32 cellular contexts compared by ENCODE assay signal in genomic region chr19:46700704-46701103, GRCh38. TPM values are rescaled to one million over a fixed set of nuclear protein-coding genes. Genes with fewer than 3 reads are reported as not detected.
"Had no signal": no experiment of that assay in that cellular context is flagged by ENCODE, and none has a peak within 500 bp of the region (broad histone marks: within the 10 kb centered on the region; RNA-seq: fewer than 3 reads in every experiment).

No MANE protein-coding gene starts in this region.

- H3K4me1 ChIP-seq: foreskin keratinocyte, gastrocnemius medialis had no signal

- H3K27ac ChIP-seq: brain microvascular endothelial cell, coronary artery, dorsolateral prefrontal cortex, esophagus muscularis mucosa, foreskin keratinocyte, gastrocnemius medialis, WERI-Rb-1 had no signal

- H3K4me3 ChIP-seq: coronary artery, dorsolateral prefrontal cortex, esophagus muscularis mucosa, gastrocnemius medialis had no signal

- DNase-seq: activated B cell treated with CpG ODN at 0.5 μM for 24 hours; activated CD4-positive, alpha-beta T cell treated with anti-CD3 and anti-CD28 coated beads for 48 hours; activated CD4-positive, alpha-beta T cell treated with anti-CD3 and anti-CD28 coated beads, Interleukin-2, amount 50 U/mL, for 1 hour; activated CD4-positive, alpha-beta T cell treated with anti-CD3 and anti-CD28 coated beads, Interleukin-2, amount 50 U/mL, for 48 hours; activated CD8-positive, alpha-beta memory T cell treated with anti-CD3 and anti-CD28 coated beads for 24 hours; activated CD8-positive, alpha-beta T cell treated with anti-CD3 and anti-CD28 coated beads for 36 hours; activated gamma-delta T cell; activated naive CD4-positive, alpha-beta T cell; activated naive CD4-positive, alpha-beta T cell treated with anti-CD3 and anti-CD28 coated beads, Interleukin-2, amount 10 ng/mL, durations not matched to agents 7 days and 5 days; activated naive CD8-positive, alpha-beta T cell treated with anti-CD3 and anti-CD28 coated beads, Interleukin-2, amount 10 ng/mL, durations not matched to agents 7 days and 5 days; activated T-cell treated with anti-CD3 and anti-CD28 coated beads, Interleukin-2, amount 50 U/mL, for 48 hours; amniotic stem cell; anterior cingulate cortex; brain microvascular endothelial cell; dorsolateral prefrontal cortex; effector memory CD4-positive, alpha-beta T cell; endodermal cell; foreskin keratinocyte; gastrocnemius medialis; glutamatergic neuron; T-helper 1 cell; T-helper 17 cell; T1000; WERI-Rb-1 had no signal

- H3K27me3 ChIP-seq: brain microvascular endothelial cell, dorsolateral prefrontal cortex, esophagus muscularis mucosa, foreskin keratinocyte, gastrocnemius medialis had no signal

- H3K27ac Mint-ChIP-seq: activated B cell treated with CpG ODN at 0.5 μM for 24 hours; activated CD8-positive, alpha-beta T cell treated with anti-CD3 and anti-CD28 coated beads for 36 hours; activated naive CD4-positive, alpha-beta T cell treated with anti-CD3 and anti-CD28 coated beads, Interleukin-2, amount 10 ng/mL, durations not matched to agents 7 days and 5 days; activated naive CD8-positive, alpha-beta T cell treated with anti-CD3 and anti-CD28 coated beads, Interleukin-2, amount 10 ng/mL, durations not matched to agents 7 days and 5 days; dendritic cell treated with granulocyte-macrophage colony-stimulating factor and Interleukin-4, amounts not matched to agents 40 ng/mL and 50 ng/mL, for 4 days; endodermal cell; T-helper 17 cell; T-helper 2 cell treated with Interferon-gamma antibody and Interleukin-4, amounts not matched to agents 5 μg/mL and 100 μg/mL, for 36 hours had no signal

- H3K9me3 Mint-ChIP-seq: activated B cell treated with CpG ODN at 0.5 μM for 24 hours; activated CD8-positive, alpha-beta T cell treated with anti-CD3 and anti-CD28 coated beads for 36 hours; activated naive CD4-positive, alpha-beta T cell treated with anti-CD3 and anti-CD28 coated beads, Interleukin-2, amount 10 ng/mL, durations not matched to agents 7 days and 5 days; activated naive CD4-positive, alpha-beta T cell treated with anti-CD3 and anti-CD28 coated beads, Interleukin-2, amount 50 U/mL, for 72 hours; activated naive CD8-positive, alpha-beta T cell treated with anti-CD3 and anti-CD28 coated beads, Interleukin-2, amount 10 ng/mL, durations not matched to agents 7 days and 5 days; central memory CD8-positive, alpha-beta T cell; dendritic cell treated with granulocyte-macrophage colony-stimulating factor and Interleukin-4, amounts not matched to agents 40 ng/mL and 50 ng/mL, for 4 days; endodermal cell; T-helper 2 cell treated with Interferon-gamma antibody and Interleukin-4, amounts not matched to agents 5 μg/mL and 100 μg/mL, for 36 hours had no signal

- H3K4me3 Mint-ChIP-seq: activated B cell treated with CpG ODN at 0.5 μM for 24 hours; activated CD8-positive, alpha-beta T cell treated with anti-CD3 and anti-CD28 coated beads for 36 hours; activated naive CD4-positive, alpha-beta T cell treated with anti-CD3 and anti-CD28 coated beads, Interleukin-2, amount 10 ng/mL, durations not matched to agents 7 days and 5 days; activated naive CD8-positive, alpha-beta T cell treated with anti-CD3 and anti-CD28 coated beads, Interleukin-2, amount 10 ng/mL, durations not matched to agents 7 days and 5 days; central memory CD8-positive, alpha-beta T cell; dendritic cell treated with granulocyte-macrophage colony-stimulating factor and Interleukin-4, amounts not matched to agents 40 ng/mL and 50 ng/mL, for 4 days; endodermal cell; T-helper 17 cell; T-helper 2 cell treated with Interferon-gamma antibody and Interleukin-4, amounts not matched to agents 5 μg/mL and 100 μg/mL, for 36 hours had no signal

- H3K9me3 ChIP-seq: esophagus muscularis mucosa, gastrocnemius medialis had no signal

- ATAC-seq: activated CD4-positive, CD25-positive, alpha-beta regulatory T cell treated with anti-CD3 and anti-CD28 coated beads, Interleukin-2, amount 50 U/mL, for 24 hours; activated CD8-positive, alpha-beta T cell treated with anti-CD3 and anti-CD28 coated beads for 36 hours; activated naive CD4-positive, alpha-beta T cell treated with anti-CD3 and anti-CD28 coated beads, Interleukin-2, amount 50 U/mL, for 72 hours; foreskin keratinocyte; gastrocnemius medialis; T-helper 17 cell had no signal

- H3K27me3 Mint-ChIP-seq: activated B cell treated with CpG ODN at 0.5 μM for 24 hours; activated CD8-positive, alpha-beta T cell treated with anti-CD3 and anti-CD28 coated beads for 36 hours; activated naive CD4-positive, alpha-beta T cell treated with anti-CD3 and anti-CD28 coated beads, Interleukin-2, amount 10 ng/mL, durations not matched to agents 7 days and 5 days; activated naive CD8-positive, alpha-beta T cell treated with anti-CD3 and anti-CD28 coated beads, Interleukin-2, amount 10 ng/mL, durations not matched to agents 7 days and 5 days; central memory CD8-positive, alpha-beta T cell; dendritic cell treated with granulocyte-macrophage colony-stimulating factor and Interleukin-4, amounts not matched to agents 40 ng/mL and 50 ng/mL, for 4 days; T-helper 17 cell had no signal

RNA-seq across cellular contexts. Expression of gene DACT3, which starts 39.7 kb away (rescaled TPM):
- total RNA-seq: epithelial cell of proximal tubule, T-helper 17 cell had no signal
